1 cellular context compared by ENCODE assay signal in the genomic region with DNA sequence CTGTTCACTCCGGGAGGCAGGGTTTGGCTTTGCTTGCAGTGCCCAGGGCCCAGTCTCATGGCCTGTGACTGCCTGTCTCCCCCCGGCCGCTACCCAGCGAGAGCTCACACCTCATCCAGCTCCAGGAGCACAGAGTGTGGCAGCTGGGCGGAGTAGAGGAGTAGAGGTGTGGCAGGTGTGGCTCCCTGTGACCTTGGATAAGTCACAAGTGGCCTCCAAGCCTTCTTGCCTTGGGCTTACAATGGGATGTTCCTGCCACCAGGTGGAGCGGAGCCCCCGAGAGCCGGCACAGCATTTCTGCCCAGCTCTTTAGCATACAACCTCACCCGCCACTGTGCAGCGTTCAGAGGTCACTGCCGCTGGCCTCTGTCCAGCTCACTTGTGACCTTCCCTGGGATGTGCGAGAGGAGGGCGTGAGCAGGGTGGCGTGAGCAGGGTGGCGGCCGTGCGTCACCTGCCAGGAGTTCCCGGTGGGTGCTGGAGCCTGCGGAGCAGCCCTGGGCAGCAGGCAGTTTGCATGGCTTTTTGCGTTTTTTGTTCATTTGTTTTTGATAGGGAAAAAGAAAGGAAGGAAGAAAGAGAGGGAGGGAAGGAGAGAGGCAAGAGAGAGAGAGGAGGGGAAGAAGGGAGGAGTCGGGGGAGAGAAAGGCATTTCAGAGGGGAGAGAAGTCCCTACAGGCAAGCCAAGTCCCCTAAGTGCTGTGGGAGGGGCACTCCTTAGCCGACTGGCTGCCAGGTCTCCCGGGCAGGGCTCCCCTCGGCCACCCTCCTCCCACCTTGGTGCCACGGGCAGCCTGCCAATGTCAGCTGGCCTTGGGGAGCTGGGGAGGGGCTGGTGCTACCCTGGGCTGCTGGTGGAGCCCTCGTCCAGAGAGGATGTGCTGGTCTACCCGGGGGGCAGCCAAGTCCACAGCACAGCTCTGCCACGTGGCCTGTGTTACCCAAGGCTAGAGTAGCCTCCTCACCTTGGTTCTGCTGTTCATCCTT.
TF ChIP-seq lines count a peak whose summit lies in the region.

No MANE protein-coding gene starts in this region.

TF ChIP-seq in HepG2, 621 proteins besides CTCF, POLR2A, EP300 and RAD21 (continued from another document and continues in another):
- TF ChIP-seq, protein P1, sequence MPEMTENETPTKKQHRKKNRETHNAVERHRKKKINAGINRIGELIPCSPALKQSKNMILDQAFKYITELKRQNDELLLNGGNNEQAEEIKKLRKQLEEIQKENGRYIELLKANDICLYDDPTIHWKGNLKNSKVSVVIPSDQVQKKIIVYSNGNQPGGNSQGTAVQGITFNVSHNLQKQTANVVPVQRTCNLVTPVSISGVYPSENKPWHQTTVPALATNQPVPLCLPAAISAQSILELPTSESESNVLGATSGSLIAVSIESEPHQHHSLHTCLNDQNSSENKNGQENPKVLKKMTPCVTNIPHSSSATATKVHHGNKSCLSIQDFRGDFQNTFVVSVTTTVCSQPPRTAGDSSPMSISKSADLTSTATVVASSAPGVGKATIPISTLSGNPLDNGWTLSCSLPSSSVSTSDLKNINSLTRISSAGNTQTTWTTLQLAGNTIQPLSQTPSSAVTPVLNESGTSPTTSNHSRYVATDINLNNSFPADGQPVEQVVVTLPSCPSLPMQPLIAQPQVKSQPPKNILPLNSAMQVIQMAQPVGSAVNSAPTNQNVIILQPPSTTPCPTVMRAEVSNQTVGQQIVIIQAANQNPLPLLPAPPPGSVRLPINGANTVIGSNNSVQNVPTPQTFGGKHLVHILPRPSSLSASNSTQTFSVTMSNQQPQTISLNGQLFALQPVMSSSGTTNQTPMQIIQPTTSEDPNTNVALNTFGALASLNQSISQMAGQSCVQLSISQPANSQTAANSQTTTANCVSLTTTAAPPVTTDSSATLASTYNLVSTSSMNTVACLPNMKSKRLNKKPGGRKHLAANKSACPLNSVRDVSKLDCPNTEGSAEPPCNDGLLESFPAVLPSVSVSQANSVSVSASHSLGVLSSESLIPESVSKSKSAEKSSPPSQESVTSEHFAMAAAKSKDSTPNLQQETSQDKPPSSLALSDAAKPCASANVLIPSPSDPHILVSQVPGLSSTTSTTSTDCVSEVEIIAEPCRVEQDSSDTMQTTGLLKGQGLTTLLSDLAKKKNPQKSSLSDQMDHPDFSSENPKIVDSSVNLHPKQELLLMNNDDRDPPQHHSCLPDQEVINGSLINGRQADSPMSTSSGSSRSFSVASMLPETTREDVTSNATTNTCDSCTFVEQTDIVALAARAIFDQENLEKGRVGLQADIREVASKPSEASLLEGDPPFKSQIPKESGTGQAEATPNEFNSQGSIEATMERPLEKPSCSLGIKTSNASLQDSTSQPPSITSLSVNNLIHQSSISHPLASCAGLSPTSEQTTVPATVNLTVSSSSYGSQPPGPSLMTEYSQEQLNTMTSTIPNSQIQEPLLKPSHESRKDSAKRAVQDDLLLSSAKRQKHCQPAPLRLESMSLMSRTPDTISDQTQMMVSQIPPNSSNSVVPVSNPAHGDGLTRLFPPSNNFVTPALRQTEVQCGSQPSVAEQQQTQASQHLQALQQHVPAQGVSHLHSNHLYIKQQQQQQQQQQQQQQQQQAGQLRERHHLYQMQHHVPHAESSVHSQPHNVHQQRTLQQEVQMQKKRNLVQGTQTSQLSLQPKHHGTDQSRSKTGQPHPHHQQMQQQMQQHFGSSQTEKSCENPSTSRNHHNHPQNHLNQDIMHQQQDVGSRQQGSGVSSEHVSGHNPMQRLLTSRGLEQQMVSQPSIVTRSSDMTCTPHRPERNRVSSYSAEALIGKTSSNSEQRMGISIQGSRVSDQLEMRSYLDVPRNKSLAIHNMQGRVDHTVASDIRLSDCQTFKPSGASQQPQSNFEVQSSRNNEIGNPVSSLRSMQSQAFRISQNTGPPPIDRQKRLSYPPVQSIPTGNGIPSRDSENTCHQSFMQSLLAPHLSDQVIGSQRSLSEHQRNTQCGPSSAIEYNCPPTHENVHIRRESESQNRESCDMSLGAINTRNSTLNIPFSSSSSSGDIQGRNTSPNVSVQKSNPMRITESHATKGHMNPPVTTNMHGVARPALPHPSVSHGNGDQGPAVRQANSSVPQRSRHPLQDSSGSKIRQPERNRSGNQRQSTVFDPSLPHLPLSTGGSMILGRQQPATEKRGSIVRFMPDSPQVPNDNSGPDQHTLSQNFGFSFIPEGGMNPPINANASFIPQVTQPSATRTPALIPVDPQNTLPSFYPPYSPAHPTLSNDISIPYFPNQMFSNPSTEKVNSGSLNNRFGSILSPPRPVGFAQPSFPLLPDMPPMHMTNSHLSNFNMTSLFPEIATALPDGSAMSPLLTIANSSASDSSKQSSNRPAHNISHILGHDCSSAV (CRISPR knock-in tag; IDR thresholded peaks at IDR 0.05; ENCODE audit: borderline replicate concordance), result no peak
- TF ChIP-seq PAWR (CRISPR knock-in tag; IDR thresholded peaks at IDR 0.05; ENCODE audit: borderline replicate concordance) (0 out of 2 replicates have a peak, but pooled peaks have one; percentile 30), HBP1 (CRISPR knock-in tag; IDR thresholded peaks at IDR 0.05; ENCODE audit: low read depth) (no peak), HIVEP1 (CRISPR knock-in tag; IDR thresholded peaks at IDR 0.05) (peak; percentile 91), ZNF605 (CRISPR knock-in tag; IDR thresholded peaks at IDR 0.05) (peak; percentile 80; the same call in 1 of the 2 replicates), ARHGAP35 (CRISPR knock-in tag; IDR thresholded peaks at IDR 0.05; ENCODE audit: borderline replicate concordance) (no peak), SUZ12 (IDR thresholded peaks at IDR 0.05; ENCODE audit: low read depth, low read length) (no peak), CBFB (CRISPR knock-in tag; IDR thresholded peaks at IDR 0.05) (no peak), TFDP2 (CRISPR knock-in tag; IDR thresholded peaks at IDR 0.05) (peak; percentile 71), ZBTB33 (CRISPR knock-in tag; IDR thresholded peaks at IDR 0.05) (peak; percentile 74), CCDC6 (CRISPR knock-in tag; IDR thresholded peaks at IDR 0.05) (0 out of 2 replicates have a peak, but pooled peaks have one; percentile 57), ZNF205 (CRISPR knock-in tag; IDR thresholded peaks at IDR 0.05) (peak; percentile 73), ZMYM3 (CRISPR knock-in tag; IDR thresholded peaks at IDR 0.05) (peak; percentile 66; the same call in 1 of the 2 replicates), ZNF761 (CRISPR knock-in tag; conservative IDR thresholded peaks at IDR 0.05) (peak; percentile 73; the same call in 1 of the 2 replicates), PHF20 (CRISPR knock-in tag; IDR thresholded peaks at IDR 0.05) (no peak; the same call in 1 of the 2 replicates), MED13 (CRISPR knock-in tag; IDR thresholded peaks at IDR 0.05) (no peak), FOXK1 (CRISPR knock-in tag; IDR thresholded peaks at IDR 0.05; ENCODE audit: borderline replicate concordance, low read depth) (0 out of 2 replicates have a peak, but pooled peaks have one; percentile 32), ZBTB7A (CRISPR knock-in tag; IDR thresholded peaks at IDR 0.05) (peak; percentile 76; the same call in 1 of the 2 replicates), NFAT5 (CRISPR knock-in tag; IDR thresholded peaks at IDR 0.05) (no peak), ZNF282 (IDR thresholded peaks at IDR 0.05; ENCODE audit: partially characterized antibody) (no peak), PAX8 (CRISPR knock-in tag; IDR thresholded peaks at IDR 0.05; ENCODE audit: borderline replicate concordance) (no peak), GPN1 (CRISPR knock-in tag; IDR thresholded peaks at IDR 0.05; ENCODE audit: borderline replicate concordance) (no peak), ZBTB38 (CRISPR knock-in tag; IDR thresholded peaks at IDR 0.05) (peak; percentile 84), SCMH1 (CRISPR knock-in tag; IDR thresholded peaks at IDR 0.05; ENCODE audit: borderline replicate concordance) (no peak), RNF219 (CRISPR knock-in tag; IDR thresholded peaks at IDR 0.05) (no peak), HMGA1 (CRISPR knock-in tag; conservative IDR thresholded peaks at IDR 0.05) (no peak), HNRNPLL (IDR thresholded peaks at IDR 0.05; ENCODE audit: low read depth, low read length, poor library complexity, severe bottlenecking) (peak; percentile 54), SALL2 (CRISPR knock-in tag; IDR thresholded peaks at IDR 0.05) (no peak)
- TF ChIP-seq, protein P2, sequence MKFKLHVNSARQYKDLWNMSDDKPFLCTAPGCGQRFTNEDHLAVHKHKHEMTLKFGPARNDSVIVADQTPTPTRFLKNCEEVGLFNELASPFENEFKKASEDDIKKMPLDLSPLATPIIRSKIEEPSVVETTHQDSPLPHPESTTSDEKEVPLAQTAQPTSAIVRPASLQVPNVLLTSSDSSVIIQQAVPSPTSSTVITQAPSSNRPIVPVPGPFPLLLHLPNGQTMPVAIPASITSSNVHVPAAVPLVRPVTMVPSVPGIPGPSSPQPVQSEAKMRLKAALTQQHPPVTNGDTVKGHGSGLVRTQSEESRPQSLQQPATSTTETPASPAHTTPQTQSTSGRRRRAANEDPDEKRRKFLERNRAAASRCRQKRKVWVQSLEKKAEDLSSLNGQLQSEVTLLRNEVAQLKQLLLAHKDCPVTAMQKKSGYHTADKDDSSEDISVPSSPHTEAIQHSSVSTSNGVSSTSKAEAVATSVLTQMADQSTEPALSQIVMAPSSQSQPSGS (CRISPR knock-in tag; IDR thresholded peaks at IDR 0.05), result peak; percentile 74
